ENCODE assay signal across 8 cellular contexts in the genomic region with DNA sequence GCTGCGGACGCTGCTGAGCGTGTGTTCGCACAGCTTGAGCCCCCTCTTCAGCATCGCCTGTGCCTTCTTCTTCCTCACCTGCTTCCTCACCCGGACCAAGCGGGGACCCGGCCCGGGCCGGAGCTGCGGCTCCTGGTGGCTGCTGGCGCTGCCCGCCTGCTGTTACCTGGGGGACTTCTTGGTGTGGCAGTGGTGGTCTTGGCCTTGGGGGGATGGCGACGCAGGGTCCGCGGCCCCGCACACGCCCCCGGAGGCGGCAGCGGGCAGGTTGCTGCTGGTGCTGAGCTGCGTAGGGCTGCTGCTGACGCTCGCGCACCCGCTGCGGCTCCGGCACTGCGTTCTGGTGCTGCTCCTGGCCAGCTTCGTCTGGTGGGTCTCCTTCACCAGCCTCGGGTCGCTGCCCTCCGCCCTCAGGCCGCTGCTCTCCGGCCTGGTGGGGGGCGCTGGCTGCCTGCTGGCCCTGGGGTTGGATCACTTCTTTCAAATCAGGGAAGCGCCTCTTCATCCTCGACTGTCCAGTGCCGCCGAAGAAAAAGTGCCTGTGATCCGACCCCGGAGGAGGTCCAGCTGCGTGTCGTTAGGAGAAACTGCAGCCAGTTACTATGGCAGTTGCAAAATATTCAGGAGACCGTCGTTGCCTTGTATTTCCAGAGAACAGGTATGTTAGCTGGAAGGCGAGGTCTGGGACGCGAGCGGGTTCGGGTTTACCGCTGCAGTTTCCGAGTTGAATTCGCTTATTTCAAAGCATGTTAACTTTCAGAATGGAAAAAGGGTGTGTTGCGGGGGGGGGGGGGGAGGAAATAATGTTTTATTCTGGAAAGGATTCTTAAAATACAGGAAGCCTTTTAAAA. TPM values are rescaled to one million over a fixed set of nuclear protein-coding genes. Genes with fewer than 3 reads are reported as not detected.
A peak's percentile ranks its signal among the peaks of the same experiment; 100 is the strongest.
DNase-seq lines count a peak whose midpoint lies in the region; ATAC-seq and TF ChIP-seq lines count a peak whose summit lies in the region.

No MANE protein-coding gene starts in this region.

- POLR2A ChIA-PET in SK-N-SH (lab: Yijun Ruan, JAX) = interaction anchor here (1.0 to 2.1 kb wide), 7 partner anchors 22 to 263 kb away, joined by 3 to 13 read pairs (median 4); a partner anchor contains a TSS

- H3K9me2 ChIP-seq in SK-N-SH = no peaks in the 10 kb centered on the region

- H3K36me3 ChIP-seq in SK-N-SH (replicated peaks in 1 of 2; ENCODE audit: control insufficient read depth in 1 of 2, insufficient read depth in 2 of 2, low read length in 1 of 2) (no peaks in the 10 kb centered on the region), iPS DF 6.9 (ENCODE audit: control insufficient read depth, insufficient read depth, low read length) (no peaks in the 10 kb centered on the region), skeletal muscle satellite cell (ENCODE audit: insufficient read depth, low read length) (no peaks in the 10 kb centered on the region)

- H3K9me3 ChIP-seq in SK-N-SH (no peaks in the 10 kb centered on the region), iPS DF 6.9 (ENCODE audit: control insufficient read depth, insufficient read depth, low read length) (no peaks in the 10 kb centered on the region), skeletal muscle satellite cell (replicated peaks; ENCODE audit: low read length) (no peaks in the 10 kb centered on the region)

- CTCF ChIA-PET in SK-N-SH (lab: Yijun Ruan, JAX) = interaction anchor here (0.6 to 2.9 kb wide), 13 partner anchors 10 to 329 kb away, joined by 3 to 12 read pairs (median 3); no protein-coding TSS in a partner anchor

- peak overlapping the region; percentile 55; the same call in 1 of the 2 replicates for H3K9ac ChIP-seq in SK-N-SH
- H3K9ac ChIP-seq in skeletal muscle satellite cell (ENCODE audit: low read depth, low read length) = peak overlapping the region; percentile 63

- H3K27ac ChIP-seq in SK-N-SH (ENCODE audit: low read depth in 2 of 2, low read length in 1 of 2) = peak overlapping the region in 1 of 2 experiments; percentile 90; a peak in 2 of 4 replicates
- H3K27ac ChIP-seq in angular gyrus (ENCODE audit: low read depth, low read length) = peak overlapping the region; percentile 4
- H3K27ac ChIP-seq in iPS DF 6.9 (ENCODE audit: low read length) = no peak overlapping the region

- H3K4me3 ChIP-seq in SK-N-SH (ENCODE audit: low read depth in 2 of 2, low read length in 1 of 2) (peak overlapping the region; percentile 66 to 74), iPS DF 6.9 (ENCODE audit: low read length) (peak overlapping the region; percentile 53; the same call in 1 of the 2 replicates), skeletal muscle satellite cell (ENCODE audit: low read length) (peak overlapping the region; percentile 84)

- no peaks in the 10 kb centered on the region for H3F3A ChIP-seq in SK-N-SH (replicated peaks; ENCODE audit: insufficient read depth)

- WGBS in SK-N-SH (ENCODE audit: low lambda C conversion rate) = under 1% methylated on average over 24 of the region's 56 CpGs
- WGBS in iPS DF 6.9 (ENCODE audit: insufficient coverage, insufficient read length) = no CpG with 5 or more reads among the region's 56 CpGs

- peak; percentile 49 for ATAC-seq in GM19395 (IDR thresholded peaks at IDR 0.05; ENCODE audit: unreplicated experiment)
- ATAC-seq in HG03442 (IDR thresholded peaks at IDR 0.05; ENCODE audit: unreplicated experiment) = peak; percentile 44

- H3K4me1 ChIP-seq in SK-N-SH (ENCODE audit: control insufficient read depth in 1 of 2, insufficient read depth in 2 of 2, low read depth in 1 of 2, low read length in 1 of 2) (peaks cover 0 to 19% of the 10 kb centered on the region in 2 experiments; a peak in 2 of 4 replicates), iPS DF 6.9 (ENCODE audit: control insufficient read depth, insufficient read depth, low read length) (no peaks in the 10 kb centered on the region; the same call in 1 of the 2 replicates), skeletal muscle satellite cell (ENCODE audit: control insufficient read depth, insufficient read depth, low read length) (peaks cover 10% of the 10 kb centered on the region)

- no peak; the same call in 1 of the 2 replicates for TF ChIP-seq RAD21 in SK-N-SH (IDR thresholded peaks at IDR 0.05; ENCODE audit: low read length)

- H3K79me2 ChIP-seq in SK-N-SH (ENCODE audit: insufficient read depth) = no peaks in the 10 kb centered on the region

- H3K4me2 ChIP-seq in SK-N-SH (peak overlapping the region; percentile 98), skeletal muscle satellite cell (ENCODE audit: low read length) (peak overlapping the region; percentile 99)

- DNase-seq in CD1c-positive myeloid dendritic cell (ENCODE audit: extremely low spot score) = peak; percentile 52
- DNase-seq in SK-N-SH = peak; percentile 73
- peak; percentile 16 for DNase-seq in iPS DF 6.9 (ENCODE audit: low read depth, low spot score)
- no peak for DNase-seq in NCI-H2171 (lab: John Stamatoyannopoulos, UW)

- H2AFZ ChIP-seq in SK-N-SH (ENCODE audit: low read depth) = peak overlapping the region; percentile 89; the same call in 1 of the 2 replicates

- 0 out of 2 replicates have a peak, but pooled peaks have one; percentile 13 for TF ChIP-seq CTCF in SK-N-SH (IDR thresholded peaks at IDR 0.05)

- TF ChIP-seq EP300 in SK-N-SH (IDR thresholded peaks at IDR 0.05; ENCODE audit: borderline replicate concordance in 1 of 2, low read depth in 1 of 2, low read length in 1 of 2) = no peak

- no peaks in the 10 kb centered on the region for H4K20me1 ChIP-seq in SK-N-SH (ENCODE audit: insufficient read depth)

- H3K27me3 ChIP-seq in SK-N-SH (ENCODE audit: insufficient read depth) (no peaks in the 10 kb centered on the region), iPS DF 6.9 (ENCODE audit: control insufficient read depth, insufficient read depth, low read length) (peaks cover 4% of the 10 kb centered on the region; the same call in 1 of the 2 replicates), skeletal muscle satellite cell (ENCODE audit: control insufficient read depth, insufficient read depth, low read length) (peaks cover 40% of the 10 kb centered on the region)

TF ChIP-seq in SK-N-SH, 30 proteins besides CTCF, POLR2A, EP300 and RAD21:
- TF ChIP-seq TCF12 (IDR thresholded peaks at IDR 0.05) (no peak), POLR2AphosphoS5 (IDR thresholded peaks at IDR 0.05; ENCODE audit: low read depth, low read length) (no peak), MXI1 (IDR thresholded peaks at IDR 0.05; ENCODE audit: low read depth, low read length) (no peak; the same call in 1 of the 2 replicates), MEF2A (IDR thresholded peaks at IDR 0.05; ENCODE audit: borderline replicate concordance, low read depth) (no peak)
- TF ChIP-seq, protein P1, sequence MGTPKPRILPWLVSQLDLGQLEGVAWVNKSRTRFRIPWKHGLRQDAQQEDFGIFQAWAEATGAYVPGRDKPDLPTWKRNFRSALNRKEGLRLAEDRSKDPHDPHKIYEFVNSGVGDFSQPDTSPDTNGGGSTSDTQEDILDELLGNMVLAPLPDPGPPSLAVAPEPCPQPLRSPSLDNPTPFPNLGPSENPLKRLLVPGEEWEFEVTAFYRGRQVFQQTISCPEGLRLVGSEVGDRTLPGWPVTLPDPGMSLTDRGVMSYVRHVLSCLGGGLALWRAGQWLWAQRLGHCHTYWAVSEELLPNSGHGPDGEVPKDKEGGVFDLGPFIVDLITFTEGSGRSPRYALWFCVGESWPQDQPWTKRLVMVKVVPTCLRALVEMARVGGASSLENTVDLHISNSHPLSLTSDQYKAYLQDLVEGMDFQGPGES (IDR thresholded peaks at IDR 0.05; ENCODE audit: low read depth, low read length) = no peak

RNA-seq across cellular contexts. Expression of a gene that starts 1.0 kb away (rescaled TPM):
- 0.26 and 0.50 TPM in 2 replicates for polyA plus RNA-seq in SK-N-SH (2012; rRNA removed)
- 0.62 and 0.67 TPM in 2 replicates for polyA plus RNA-seq in SK-N-SH (2012; cell fraction: cytosol; rRNA removed)
- 0.53 and 0.63 TPM in 2 replicates for polyA plus RNA-seq in SK-N-SH (2012; cell fraction: nucleus; rRNA removed)
- total RNA-seq in skeletal muscle satellite cell (2012; rRNA removed) = 0.51 and 0.66 TPM in 2 replicates
